ENCODE assay signal across 2 cellular contexts in genomic region chr5:142208777-142209312, GRCh38.
TF ChIP-seq lines count a peak whose summit lies in the region.

No MANE protein-coding gene starts in this region.

TF ChIP-seq in GM23338, 12 proteins besides CTCF, POLR2A, EP300 and RAD21 (continued from another document):
- TF ChIP-seq, protein P1, sequence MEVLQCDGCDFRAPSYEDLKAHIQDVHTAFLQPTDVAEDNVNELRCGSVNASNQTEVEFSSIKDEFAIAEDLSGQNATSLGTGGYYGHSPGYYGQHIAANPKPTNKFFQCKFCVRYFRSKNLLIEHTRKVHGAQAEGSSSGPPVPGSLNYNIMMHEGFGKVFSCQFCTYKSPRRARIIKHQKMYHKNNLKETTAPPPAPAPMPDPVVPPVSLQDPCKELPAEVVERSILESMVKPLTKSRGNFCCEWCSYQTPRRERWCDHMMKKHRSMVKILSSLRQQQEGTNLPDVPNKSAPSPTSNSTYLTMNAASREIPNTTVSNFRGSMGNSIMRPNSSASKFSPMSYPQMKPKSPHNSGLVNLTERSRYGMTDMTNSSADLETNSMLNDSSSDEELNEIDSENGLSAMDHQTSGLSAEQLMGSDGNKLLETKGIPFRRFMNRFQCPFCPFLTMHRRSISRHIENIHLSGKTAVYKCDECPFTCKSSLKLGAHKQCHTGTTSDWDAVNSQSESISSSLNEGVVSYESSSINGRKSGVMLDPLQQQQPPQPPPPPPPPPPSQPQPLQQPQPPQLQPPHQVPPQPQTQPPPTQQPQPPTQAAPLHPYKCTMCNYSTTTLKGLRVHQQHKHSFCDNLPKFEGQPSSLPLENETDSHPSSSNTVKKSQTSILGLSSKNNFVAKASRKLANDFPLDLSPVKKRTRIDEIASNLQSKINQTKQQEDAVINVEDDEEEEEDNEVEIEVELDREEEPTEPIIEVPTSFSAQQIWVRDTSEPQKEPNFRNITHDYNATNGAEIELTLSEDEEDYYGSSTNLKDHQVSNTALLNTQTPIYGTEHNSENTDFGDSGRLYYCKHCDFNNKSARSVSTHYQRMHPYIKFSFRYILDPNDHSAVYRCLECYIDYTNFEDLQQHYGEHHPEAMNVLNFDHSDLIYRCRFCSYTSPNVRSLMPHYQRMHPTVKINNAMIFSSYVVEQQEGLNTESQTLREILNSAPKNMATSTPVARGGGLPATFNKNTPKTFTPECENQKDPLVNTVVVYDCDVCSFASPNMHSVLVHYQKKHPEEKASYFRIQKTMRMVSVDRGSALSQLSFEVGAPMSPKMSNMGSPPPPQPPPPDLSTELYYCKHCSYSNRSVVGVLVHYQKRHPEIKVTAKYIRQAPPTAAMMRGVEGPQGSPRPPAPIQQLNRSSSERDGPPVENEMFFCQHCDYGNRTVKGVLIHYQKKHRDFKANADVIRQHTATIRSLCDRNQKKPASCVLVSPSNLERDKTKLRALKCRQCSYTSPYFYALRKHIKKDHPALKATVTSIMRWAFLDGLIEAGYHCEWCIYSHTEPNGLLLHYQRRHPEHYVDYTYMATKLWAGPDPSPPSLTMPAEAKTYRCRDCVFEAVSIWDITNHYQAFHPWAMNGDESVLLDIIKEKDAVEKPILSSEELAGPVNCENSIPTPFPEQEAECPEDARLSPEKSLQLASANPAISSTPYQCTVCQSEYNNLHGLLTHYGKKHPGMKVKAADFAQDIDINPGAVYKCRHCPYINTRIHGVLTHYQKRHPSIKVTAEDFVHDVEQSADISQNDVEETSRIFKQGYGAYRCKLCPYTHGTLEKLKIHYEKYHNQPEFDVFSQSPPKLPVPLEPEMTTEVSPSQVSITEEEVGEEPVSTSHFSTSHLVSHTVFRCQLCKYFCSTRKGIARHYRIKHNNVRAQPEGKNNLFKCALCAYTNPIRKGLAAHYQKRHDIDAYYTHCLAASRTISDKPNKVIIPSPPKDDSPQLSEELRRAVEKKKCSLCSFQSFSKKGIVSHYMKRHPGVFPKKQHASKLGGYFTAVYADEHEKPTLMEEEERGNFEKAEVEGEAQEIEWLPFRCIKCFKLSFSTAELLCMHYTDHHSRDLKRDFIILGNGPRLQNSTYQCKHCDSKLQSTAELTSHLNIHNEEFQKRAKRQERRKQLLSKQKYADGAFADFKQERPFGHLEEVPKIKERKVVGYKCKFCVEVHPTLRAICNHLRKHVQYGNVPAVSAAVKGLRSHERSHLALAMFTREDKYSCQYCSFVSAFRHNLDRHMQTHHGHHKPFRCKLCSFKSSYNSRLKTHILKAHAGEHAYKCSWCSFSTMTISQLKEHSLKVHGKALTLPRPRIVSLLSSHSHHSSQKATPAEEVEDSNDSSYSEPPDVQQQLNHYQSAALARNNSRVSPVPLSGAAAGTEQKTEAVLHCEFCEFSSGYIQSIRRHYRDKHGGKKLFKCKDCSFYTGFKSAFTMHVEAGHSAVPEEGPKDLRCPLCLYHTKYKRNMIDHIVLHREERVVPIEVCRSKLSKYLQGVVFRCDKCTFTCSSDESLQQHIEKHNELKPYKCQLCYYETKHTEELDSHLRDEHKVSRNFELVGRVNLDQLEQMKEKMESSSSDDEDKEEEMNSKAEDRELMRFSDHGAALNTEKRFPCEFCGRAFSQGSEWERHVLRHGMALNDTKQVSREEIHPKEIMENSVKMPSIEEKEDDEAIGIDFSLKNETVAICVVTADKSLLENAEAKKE (CRISPR knock-in tag; IDR thresholded peaks at IDR 0.05) = no peak
- no peak for TF ChIP-seq ZNF114 (CRISPR knock-in tag; IDR thresholded peaks at IDR 0.05)
- TF ChIP-seq EZH2phosphoT487 (IDR thresholded peaks at IDR 0.05; ENCODE audit: unreplicated experiment) = no peak
- peak; percentile 88; the same call in 1 of the 2 replicates for TF ChIP-seq NANOG (IDR thresholded peaks at IDR 0.05; ENCODE audit: borderline replicate concordance)
- no peak for TF ChIP-seq ZNF331 (CRISPR knock-in tag; IDR thresholded peaks at IDR 0.05; ENCODE audit: low read depth)
- no peak for TF ChIP-seq POLR2AphosphoS5 (IDR thresholded peaks at IDR 0.05; ENCODE audit: low read depth)
- TF ChIP-seq CREB1 (CRISPR knock-in tag; IDR thresholded peaks at IDR 0.05; ENCODE audit: low read depth) = no peak

TF ChIP-seq in HEK293, 187 proteins besides CTCF, POLR2A, EP300 and RAD21 (continued from another document):
- TF ChIP-seq, protein P2, sequence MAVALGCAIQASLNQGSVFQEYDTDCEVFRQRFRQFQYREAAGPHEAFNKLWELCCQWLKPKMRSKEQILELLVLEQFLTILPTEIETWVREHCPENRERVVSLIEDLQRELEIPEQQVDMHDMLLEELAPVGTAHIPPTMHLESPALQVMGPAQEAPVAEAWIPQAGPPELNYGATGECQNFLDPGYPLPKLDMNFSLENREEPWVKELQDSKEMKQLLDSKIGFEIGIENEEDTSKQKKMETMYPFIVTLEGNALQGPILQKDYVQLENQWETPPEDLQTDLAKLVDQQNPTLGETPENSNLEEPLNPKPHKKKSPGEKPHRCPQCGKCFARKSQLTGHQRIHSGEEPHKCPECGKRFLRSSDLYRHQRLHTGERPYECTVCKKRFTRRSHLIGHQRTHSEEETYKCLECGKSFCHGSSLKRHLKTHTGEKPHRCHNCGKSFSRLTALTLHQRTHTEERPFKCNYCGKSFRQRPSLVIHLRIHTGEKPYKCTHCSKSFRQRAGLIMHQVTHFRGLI (tag by site-specific recombination; IDR thresholded peaks at IDR 0.05) = no peak
- peak; percentile 30; the same call in 1 of the 2 replicates for TF ChIP-seq SCRT2 (tag by site-specific recombination; IDR thresholded peaks at IDR 0.05)
- no peak for TF ChIP-seq KLF17 (tag by site-specific recombination; IDR thresholded peaks at IDR 0.05)
